22 cellular contexts compared by ENCODE assay signal in the genomic region with DNA sequence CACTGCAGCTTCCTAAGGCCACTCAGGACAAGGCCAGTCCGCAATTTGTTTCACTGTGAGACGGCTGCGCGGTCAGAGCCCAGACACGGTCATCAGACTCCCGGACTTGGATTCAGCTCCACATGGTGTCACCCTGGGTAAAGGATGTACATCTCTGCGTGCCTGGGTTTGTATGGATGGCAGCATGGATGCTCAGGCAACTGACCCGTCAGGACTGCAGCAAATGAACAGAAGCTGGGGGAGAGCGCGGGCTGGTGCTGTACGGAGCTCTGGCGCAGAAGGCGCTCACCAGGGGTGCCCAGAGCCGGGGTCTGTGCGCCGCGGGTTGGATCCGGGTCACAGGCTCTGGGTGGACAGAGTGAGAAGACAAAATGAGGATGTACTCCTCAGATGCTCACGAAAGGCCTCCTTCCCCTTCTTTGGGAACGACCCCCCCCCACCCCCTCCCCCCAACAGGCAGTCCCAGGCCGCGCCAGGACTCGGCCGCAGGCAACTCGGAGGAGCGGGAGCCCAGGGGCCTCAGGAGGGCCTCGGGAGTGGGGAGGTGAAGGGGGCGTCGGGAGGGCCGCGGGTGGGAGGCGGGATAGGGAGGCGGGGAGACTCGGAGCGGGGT.
A peak's percentile ranks its signal among the peaks of the same experiment; 100 is the strongest.
DNase-seq lines count a peak whose midpoint lies in the region; ATAC-seq, FAIRE-seq and TF ChIP-seq lines count a peak whose summit lies in the region.
"Had no signal": no experiment of that assay in that cellular context is flagged by ENCODE, and none has a peak within 500 bp of the region (broad histone marks: within the 10 kb centered on the region; RNA-seq: fewer than 3 reads in every experiment).

No MANE protein-coding gene starts in this region.

- H3K9me3 Mint-ChIP-seq in glutamatergic neuron (ENCODE audit: unreplicated experiment) (no peaks in the 10 kb centered on the region), nephron progenitor cell (no peaks in the 10 kb centered on the region)
- H3K9me3 Mint-ChIP-seq: naive thymus-derived CD4-positive, alpha-beta T cell; stimulated activated naive CD8-positive, alpha-beta T cell treated with anti-CD3 and anti-CD28 coated beads, Interleukin-15, Interleukin-2, amounts not matched to agents 100 ng/mL and 50 ng/mL, for 24 hours had no signal

- H3K4me2 ChIP-seq in HepG2 (ENCODE audit: low read depth, low read length), result no peak overlapping the region
- H3K4me2 ChIP-seq: A549 had no signal

- no peaks in the 10 kb centered on the region for H4K20me1 ChIP-seq in HepG2 (ENCODE audit: insufficient read depth, low read length)

- no peak for TF ChIP-seq POLR2A in right lobe of liver (IDR thresholded peaks at IDR 0.05)
- TF ChIP-seq POLR2A in HepG2 (IDR thresholded peaks at IDR 0.05; ENCODE audit: insufficient read depth in 1 of 2, low read depth in 2 of 2, low read length in 2 of 2), result no peak
- no peak for TF ChIP-seq POLR2A in uterus (IDR thresholded peaks at IDR 0.05)

- TF ChIP-seq RAD21 in HepG2 (CRISPR knock-in tag; IDR thresholded peaks at IDR 0.05), result no peak

- CTCF ChIA-PET in HepG2 (lab: Yijun Ruan, JAX; ENCODE audit: low intra/inter-chr PET ratio, low total read pairs), result no interaction called here

- H3K27me3 Mint-ChIP-seq in glutamatergic neuron (ENCODE audit: unreplicated experiment), result no peaks in the 10 kb centered on the region
- peaks cover 10% of the 10 kb centered on the region for H3K27me3 Mint-ChIP-seq in nephron progenitor cell (ENCODE audit: low read depth, poor library complexity)

- in situ Hi-C loops in HepG2 (cut with HindIII; ENCODE audit: extremely low pct_ligation_motif_present, low pct_unique_long_range_greater_than_20kb), result no loop called here

- H3K4me3 ChIP-seq in right lobe of liver (no peak overlapping the region), HepG2 (replicated peaks in 1 of 3; ENCODE audit: insufficient read depth in 1 of 3, low read depth in 2 of 3, low read length in 3 of 3) (no peak overlapping the region), uterus (no peak overlapping the region)
- H3K4me3 ChIP-seq: A549, HAP-1 had no signal

- no peaks in the 10 kb centered on the region for H3K9me3 ChIP-seq in right lobe of liver
- no peaks in the 10 kb centered on the region for H3K9me3 ChIP-seq in HepG2 (ENCODE audit: low read length)
- H3K9me3 ChIP-seq in uterus, result no peaks in the 10 kb centered on the region
- H3K9me3 ChIP-seq: A549, HAP-1, psoas muscle had no signal

- no peaks in the 10 kb centered on the region for H3K27me3 ChIP-seq in right lobe of liver
- no peaks in the 10 kb centered on the region for H3K27me3 ChIP-seq in HepG2 (ENCODE audit: control insufficient read depth in 1 of 2, insufficient read depth in 2 of 2, low read length in 2 of 2)
- no peaks in the 10 kb centered on the region for H3K27me3 ChIP-seq in uterus

- FAIRE-seq in HepG2 (lab: Jason Lieb, UNC), result no peak
- FAIRE-seq: A549, TTC549, urothelium cell line had no signal

- no peak for DNase-seq in right lobe of liver
- no peak for DNase-seq in HepG2 (ENCODE audit: low spot score)
- DNase-seq in glutamatergic neuron, result peak; percentile 50
- no peak for DNase-seq in nephron progenitor cell
- DNase-seq in uterus, result no peak
- DNase-seq in COR-L47 (lab: John Stamatoyannopoulos, UW), result no peak
- DNase-seq in OCI-M2 (lab: John Stamatoyannopoulos, UW; ENCODE audit: unreplicated experiment), result no peak
- DNase-seq in NCI-H2171 (lab: John Stamatoyannopoulos, UW), result no peak
- DNase-seq: activated CD4-positive, alpha-beta T cell treated with anti-CD3 and anti-CD28 coated beads, Interleukin-2, amount 50 U/mL, for 4 hours; activated T-cell treated with anti-CD3 and anti-CD28 coated beads, Interleukin-2, amount 50 U/mL, for 48 hours; Kasumi-1; naive thymus-derived CD4-positive, alpha-beta T cell; NCI-H1417 treated with DMSO at 0.1 percent for 48 hours; NCI-H2227 treated with DMSO at 0.1 percent for 48 hours had no signal

- intact Hi-C loops in right lobe of liver (cut with DNase I) (no loop called here), HepG2 (cut with micrococcal nuclease; ENCODE audit: unreplicated experiment) (no loop called here), uterus (cut with DNase I; ENCODE audit: low total_unique reads) (no loop called here)

- ATAC-seq in right lobe of liver (peak in 3 of 4 donors; percentile 12 to 44 (median 32)), HepG2 (no peak)
- ATAC-seq: A549; naive thymus-derived CD4-positive, alpha-beta T cell; Panc1 had no signal

- H3K27ac Mint-ChIP-seq in glutamatergic neuron (ENCODE audit: unreplicated experiment), result no peak overlapping the region
- H3K27ac Mint-ChIP-seq in nephron progenitor cell, result no peak overlapping the region
- H3K27ac Mint-ChIP-seq: naive thymus-derived CD4-positive, alpha-beta T cell; stimulated activated naive CD8-positive, alpha-beta T cell treated with anti-CD3 and anti-CD28 coated beads, Interleukin-15, Interleukin-2, amounts not matched to agents 100 ng/mL and 50 ng/mL, for 24 hours had no signal

- H3K4me3 Mint-ChIP-seq in glutamatergic neuron (ENCODE audit: unreplicated experiment) (peak overlapping the region; percentile 68), nephron progenitor cell (peak overlapping the region; percentile 71)
- H3K4me3 Mint-ChIP-seq: naive thymus-derived CD4-positive, alpha-beta T cell; stimulated activated naive CD8-positive, alpha-beta T cell treated with anti-CD3 and anti-CD28 coated beads, Interleukin-15, Interleukin-2, amounts not matched to agents 100 ng/mL and 50 ng/mL, for 24 hours had no signal

- TF ChIP-seq CTCF in right lobe of liver (IDR thresholded peaks at IDR 0.05) (no peak), HepG2 (CRISPR knock-in tag; IDR thresholded peaks at IDR 0.05) (no peak), glutamatergic neuron (IDR thresholded peaks at IDR 0.05; ENCODE audit: partially characterized antibody, unreplicated experiment) (no peak), nephron progenitor cell (IDR thresholded peaks at IDR 0.05) (no peak), uterus (IDR thresholded peaks at IDR 0.05) (no peak)

- POLR2A ChIA-PET in HepG2 (lab: Yijun Ruan, JAX), result no interaction called here

- H3K79me2 ChIP-seq in HepG2 (ENCODE audit: insufficient read depth, low read length), result no peaks in the 10 kb centered on the region

- no peak overlapping the region for H3K9ac ChIP-seq in HepG2 (ENCODE audit: insufficient read depth, low read depth, low read length)

- no peaks in the 10 kb centered on the region for H3K4me1 ChIP-seq in right lobe of liver
- peaks cover 10% of the 10 kb centered on the region; the same call in 1 of the 2 replicates for H3K4me1 ChIP-seq in HepG2 (ENCODE audit: insufficient read depth, low read length)
- H3K4me1 ChIP-seq in uterus, result peaks cover 0 to 4% of the 10 kb centered on the region in 2 donors
- H3K4me1 ChIP-seq: A549, HAP-1 had no signal

- H3K27ac ChIP-seq in right lobe of liver (no peak overlapping the region), HepG2 (ENCODE audit: extremely low read length, insufficient read depth, low read length) (no peak overlapping the region), uterus (peak overlapping the region; percentile 70 to 90)
- H3K27ac ChIP-seq: A549, C4-2B had no signal

- no peaks in the 10 kb centered on the region for H3K36me3 ChIP-seq in right lobe of liver
- H3K36me3 ChIP-seq in HepG2 (replicated peaks in 1 of 2; ENCODE audit: control insufficient read depth in 1 of 2, insufficient read depth in 2 of 2, low read length in 2 of 2), result no peaks in the 10 kb centered on the region
- H3K36me3 ChIP-seq in uterus, result no peaks in the 10 kb centered on the region
- H3K36me3 ChIP-seq: HAP-1 had no signal

- no TSS peak for BruUV-seq in HepG2 (replicated peaks; lab: Mats Ljungman, UMichigan)

- no peaks in the 10 kb centered on the region for H3K36me3 Mint-ChIP-seq in glutamatergic neuron (ENCODE audit: unreplicated experiment)
- no peaks in the 10 kb centered on the region for H3K36me3 Mint-ChIP-seq in nephron progenitor cell (ENCODE audit: low read depth)
- H3K36me3 Mint-ChIP-seq: naive thymus-derived CD4-positive, alpha-beta T cell had no signal

- WGBS in right lobe of liver (ENCODE audit: insufficient coverage, low coverage, low lambda C conversion rate, missing lambda C conversion rate), result 40% methylated on average over 2 of the region's 35 CpGs
- 93% methylated on average over 24 of the region's 35 CpGs for WGBS in HepG2 (ENCODE audit: low lambda C conversion rate)

- no peaks in the 10 kb centered on the region for H3K4me1 Mint-ChIP-seq in glutamatergic neuron (ENCODE audit: low read depth, unreplicated experiment)
- H3K4me1 Mint-ChIP-seq in nephron progenitor cell, result peaks cover under 1% of the 10 kb centered on the region

- H2AFZ ChIP-seq in HepG2 (ENCODE audit: low read length), result no peak overlapping the region

- no peak for TF ChIP-seq EP300 in HepG2 (IDR thresholded peaks at IDR 0.05; ENCODE audit: low read depth in 2 of 2, low read length in 2 of 2)
- TF ChIP-seq EP300 in HepG2 (CRISPR knock-in tag; IDR thresholded peaks at IDR 0.05; ENCODE audit: borderline replicate concordance), result no peak

TF ChIP-seq in HepG2, 621 proteins besides CTCF, POLR2A, EP300 and RAD21:
- no peak for TF ChIP-seq ZNF331 (CRISPR knock-in tag; IDR thresholded peaks at IDR 0.05)
- no peak for TF ChIP-seq MIER2 (CRISPR knock-in tag; IDR thresholded peaks at IDR 0.05)
- no peak for TF ChIP-seq ZNF337 (CRISPR knock-in tag; IDR thresholded peaks at IDR 0.05; ENCODE audit: borderline replicate concordance, low read depth)
- TF ChIP-seq, protein P1, sequence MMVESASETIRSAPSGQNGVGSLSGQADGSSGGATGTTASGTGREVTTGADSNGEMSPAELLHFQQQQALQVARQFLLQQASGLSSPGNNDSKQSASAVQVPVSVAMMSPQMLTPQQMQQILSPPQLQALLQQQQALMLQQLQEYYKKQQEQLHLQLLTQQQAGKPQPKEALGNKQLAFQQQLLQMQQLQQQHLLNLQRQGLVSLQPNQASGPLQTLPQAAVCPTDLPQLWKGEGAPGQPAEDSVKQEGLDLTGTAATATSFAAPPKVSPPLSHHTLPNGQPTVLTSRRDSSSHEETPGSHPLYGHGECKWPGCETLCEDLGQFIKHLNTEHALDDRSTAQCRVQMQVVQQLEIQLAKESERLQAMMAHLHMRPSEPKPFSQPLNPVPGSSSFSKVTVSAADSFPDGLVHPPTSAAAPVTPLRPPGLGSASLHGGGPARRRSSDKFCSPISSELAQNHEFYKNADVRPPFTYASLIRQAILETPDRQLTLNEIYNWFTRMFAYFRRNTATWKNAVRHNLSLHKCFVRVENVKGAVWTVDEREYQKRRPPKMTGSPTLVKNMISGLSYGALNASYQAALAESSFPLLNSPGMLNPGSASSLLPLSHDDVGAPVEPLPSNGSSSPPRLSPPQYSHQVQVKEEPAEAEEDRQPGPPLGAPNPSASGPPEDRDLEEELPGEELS (CRISPR knock-in tag; IDR thresholded peaks at IDR 0.05), result no peak
- no peak for TF ChIP-seq ZNF850 (CRISPR knock-in tag; conservative IDR thresholded peaks at IDR 0.05)
- TF ChIP-seq FOSL2 (CRISPR knock-in tag; IDR thresholded peaks at IDR 0.05), result no peak
- no peak for TF ChIP-seq NFKBIZ (CRISPR knock-in tag; IDR thresholded peaks at IDR 0.05)
- TF ChIP-seq DNMT1 (CRISPR knock-in tag; IDR thresholded peaks at IDR 0.05), result no peak
- TF ChIP-seq KAT2B (IDR thresholded peaks at IDR 0.05; ENCODE audit: borderline replicate concordance, low read depth, low read length), result no peak
- TF ChIP-seq NCOA1 (CRISPR knock-in tag; IDR thresholded peaks at IDR 0.05), result no peak

Comparison
In these comparisons a context has a peak if more than half of its experiments do, and no peak if none do; other contexts are left out.
1. H3K27ac ChIP-seq: peak in uterus (2 of 2); none in right lobe of liver (0 of 3) and HepG2 (single experiment).